Comparison of ENCODE assay signal across 10 cellular contexts in genomic region chr1:23902611-23903278, GRCh38. TPM values are rescaled to one million over a fixed set of nuclear protein-coding genes. Genes with fewer than 3 reads are reported as not detected.
DNase-seq lines count a peak whose midpoint lies in the region; ATAC-seq and TF ChIP-seq lines count a peak whose summit lies in the region.
"Had no signal": no experiment of that assay in that cellular context is flagged by ENCODE, and none has a peak within 500 bp of the region (broad histone marks: within the 10 kb centered on the region; RNA-seq: fewer than 3 reads in every experiment).

No MANE protein-coding gene starts in this region.

- ATAC-seq in RWPE2 (ENCODE audit: low read depth) (0 out of 3 replicates have a peak, but pooled peaks have one; percentile 9), left ventricle myocardium superior (peak; percentile 58)

- WGBS in ovary, 3 donors: 2 to 4% (median 3%) methylated on average over 50 to 78 of the region's 78 CpGs

- H3K27me3 ChIP-seq in RWPE2 (ENCODE audit: insufficient read depth, poor library complexity, severe bottlenecking) (peaks cover 10% of the 10 kb centered on the region), ovary (no peaks in the 10 kb centered on the region)

- DNase-seq in AG20443 (ENCODE audit: low spot score) (peak; percentile 37), RWPE2 (ENCODE audit: low spot score) (no peak), left ventricle myocardium superior (no peak), ovary (no peak), islet precursor cell (no peak), HK-2 (ENCODE audit: unreplicated experiment) (no peak), C1 segment of cervical spinal cord (lab: John Stamatoyannopoulos, UW) (no peak), NCI-H2081 (lab: John Stamatoyannopoulos, UW) (no peak)
- DNase-seq: CD4-positive, alpha-beta memory T cell; midbrain had no signal

- intact Hi-C loops in left ventricle myocardium superior (cut with micrococcal nuclease): no loop called here
- intact Hi-C loops in ovary (cut with DNase I): no loop called here

- H3K4me1 ChIP-seq in RWPE2 (ENCODE audit: insufficient read depth, poor library complexity, severe bottlenecking) (peaks cover 14% of the 10 kb centered on the region), ovary (ENCODE audit: insufficient read depth) (peaks cover 2% of the 10 kb centered on the region)

- no peak for TF ChIP-seq CTCF in RWPE2 (IDR thresholded peaks at IDR 0.05; ENCODE audit: poor library complexity, severe bottlenecking)
- TF ChIP-seq CTCF in ovary (IDR thresholded peaks at IDR 0.05): no peak

- no peak for TF ChIP-seq EP300 in ovary (IDR thresholded peaks at IDR 0.05)

- H3K9me3 ChIP-seq in RWPE2 (ENCODE audit: severe bottlenecking) (no peaks in the 10 kb centered on the region), ovary (no peaks in the 10 kb centered on the region)

- H3K36me3 ChIP-seq in RWPE2 (ENCODE audit: low read depth) (no peaks in the 10 kb centered on the region), ovary (no peaks in the 10 kb centered on the region)

- H3K27ac ChIP-seq in RWPE2 (ENCODE audit: poor library complexity, severe bottlenecking) (no peak overlapping the region), ovary (no peak overlapping the region)

- H3K4me3 ChIP-seq in RWPE2 (ENCODE audit: severe bottlenecking) (peak overlapping the region; percentile 3), ovary (peak overlapping the region; percentile 26)

- no peak for TF ChIP-seq POLR2A in ovary (IDR thresholded peaks at IDR 0.05)

RNA-seq across cellular contexts. Expression of gene CNR2, which starts 10.4 kb away (rescaled TPM):
- total RNA-seq in left ventricle myocardium superior: not detected
- total RNA-seq in ovary: under 1 TPM in 2 of 7 donors, not detected in 5; 0.03 to 0.11 TPM
- under 1 TPM in 1 of 2 donors, not detected in 1; 0.10 TPM for polyA plus RNA-seq in ovary
- total RNA-seq: CD4-positive, alpha-beta memory T cell had no signal

RNA-seq across cellular contexts. Expression of gene FUCA1, which starts 34.7 kb away (rescaled TPM):
- total RNA-seq in left ventricle myocardium superior (12.1 TPM), ovary (10 to 100 TPM; 21.7 to 66.1 (median 25.6) TPM)
- polyA plus RNA-seq in ovary: 100 to 1,000 TPM in 1 of 2 donors, 10 to 100 TPM in 1; 25.0 to 112 TPM

RNA-seq across cellular contexts. Expression of gene PNRC2, which starts 56.9 kb away (rescaled TPM):
- total RNA-seq in left ventricle myocardium superior (81.9 TPM), ovary (100 to 1,000 TPM in 3 of 7 donors, 10 to 100 TPM in 4; 72.5 to 121 (median 99.0) TPM)
- 100 to 1,000 TPM in 1 of 2 donors, 10 to 100 TPM in 1; 92.4 to 119 TPM for polyA plus RNA-seq in ovary
